ENCODE assay signal across 1 cellular context in genomic region chr2:219851169-219851568, GRCh38.
TF ChIP-seq lines count a peak whose summit lies in the region.

No MANE protein-coding gene starts in this region.

TF ChIP-seq in GM23338, 12 proteins besides CTCF, POLR2A, EP300 and RAD21 (continued from another document):
- peak; percentile 95 for TF ChIP-seq ZNF462 (CRISPR knock-in tag; IDR thresholded peaks at IDR 0.05)
